1 cellular context compared by ENCODE assay signal in the genomic region with DNA sequence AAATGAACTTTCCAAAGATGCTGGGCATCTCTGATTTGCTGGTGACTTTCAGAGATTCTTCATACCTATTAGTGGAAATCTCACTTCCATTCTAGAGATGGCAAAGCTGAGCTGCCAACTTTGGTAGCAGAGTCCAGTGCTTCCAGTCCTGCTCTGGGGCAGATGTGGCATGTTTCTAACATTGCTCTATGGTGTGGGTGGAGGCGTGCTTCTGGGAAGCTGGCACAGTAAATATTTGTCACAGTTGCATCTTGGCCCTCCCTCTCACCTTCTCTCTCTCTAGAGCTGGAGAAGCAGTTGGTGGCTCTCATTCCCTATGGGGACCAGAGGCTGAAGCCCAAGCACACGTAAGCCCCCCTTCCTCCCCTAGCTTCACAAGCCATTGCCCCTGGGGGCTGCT.
TF ChIP-seq lines count a peak whose summit lies in the region.

No MANE protein-coding gene starts in this region.

TF ChIP-seq in IMR-90, 13 proteins besides CTCF, POLR2A, EP300 and RAD21:
- no peak for TF ChIP-seq CEBPB (IDR thresholded peaks at IDR 0.05; ENCODE audit: low read depth, low read length)
- TF ChIP-seq MXI1 (IDR thresholded peaks at IDR 0.05; ENCODE audit: borderline replicate concordance, low read depth, low read length), result no peak
- no peak for TF ChIP-seq FOS (IDR thresholded peaks at IDR 0.05; ENCODE audit: low read depth, low read length)
- no peak for TF ChIP-seq MAZ (IDR thresholded peaks at IDR 0.05; ENCODE audit: borderline replicate concordance, low read depth, low read length)
- no peak for TF ChIP-seq SMC3 (IDR thresholded peaks at IDR 0.05; ENCODE audit: low read depth, low read length)
- TF ChIP-seq NFE2L2 (IDR thresholded peaks at IDR 0.05; ENCODE audit: low read depth, low read length), result no peak
- no peak for TF ChIP-seq ELK1 (IDR thresholded peaks at IDR 0.05; ENCODE audit: borderline replicate concordance, low read depth, low read length)
- no peak for TF ChIP-seq RFX5 (IDR thresholded peaks at IDR 0.05; ENCODE audit: low read depth, low read length)
- no peak for TF ChIP-seq MAFK (IDR thresholded peaks at IDR 0.05; ENCODE audit: low read depth, low read length)
- no peak for TF ChIP-seq CHD1 (IDR thresholded peaks at IDR 0.05; ENCODE audit: low read depth, low read length)
- TF ChIP-seq USF2 (IDR thresholded peaks at IDR 0.05; ENCODE audit: low read depth, low read length), result no peak
- TF ChIP-seq BHLHE40 (IDR thresholded peaks at IDR 0.05; ENCODE audit: low read depth, low read length), result no peak
- TF ChIP-seq RCOR1 (IDR thresholded peaks at IDR 0.05; ENCODE audit: insufficient replicate concordance, low read length), result no peak
